In the genomic region with DNA sequence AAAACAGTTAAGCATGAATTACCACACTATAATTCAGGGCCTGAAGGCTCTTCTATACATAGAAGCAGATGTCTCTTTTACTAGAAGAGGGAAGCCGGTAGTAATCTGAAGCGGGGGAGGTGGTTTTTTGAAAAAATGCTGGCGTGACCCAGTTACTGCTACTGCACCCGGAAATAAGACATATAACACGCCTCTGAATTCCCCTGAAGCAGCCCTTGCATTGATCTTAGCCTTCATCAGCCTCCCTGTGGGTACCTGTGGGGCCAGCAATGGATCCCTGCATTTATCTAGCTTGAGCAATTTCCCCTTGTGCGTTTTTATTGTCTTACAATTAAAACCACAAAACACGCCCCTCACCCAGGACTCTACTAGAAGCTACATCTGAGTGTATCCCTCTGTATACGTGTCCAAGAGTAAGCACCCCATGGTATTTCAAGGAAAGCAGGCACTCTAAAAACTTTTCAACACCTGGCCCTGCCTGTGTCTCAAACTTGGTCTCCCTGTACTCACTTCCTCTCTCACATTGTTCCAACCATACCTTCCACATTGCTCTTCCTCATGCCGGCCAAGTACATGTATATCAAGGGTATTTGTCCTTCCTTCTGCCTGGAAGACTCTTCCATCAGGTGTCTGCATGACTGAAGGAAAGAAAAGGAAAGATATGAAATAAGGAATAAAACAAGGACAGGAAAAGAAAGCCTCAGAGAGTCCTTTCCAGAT, we compare ENCODE assay signal across 9 cellular contexts.
A peak's percentile ranks its signal among the peaks of the same experiment; 100 is the strongest.
DNase-seq lines count a peak whose midpoint lies in the region; ATAC-seq lines count a peak whose summit lies in the region.
"Had no signal": no experiment of that assay in that cellular context is flagged by ENCODE, and none has a peak within 500 bp of the region (broad histone marks: within the 10 kb centered on the region; RNA-seq: fewer than 3 reads in every experiment).

No MANE protein-coding gene starts in this region.

- in situ Hi-C loops in KBM-7 (cut with MboI; ENCODE audit: low pct_unique_long_range_greater_than_20kb, low sequenced_read_pairs): no loop called here

- intact Hi-C loops in right cardiac atrium (cut with DNase I): no loop called here

- H3K4me1 Mint-ChIP-seq in activated CD4-positive, alpha-beta T cell treated with anti-CD3 and anti-CD28 coated beads, Interleukin-2, amount 10 ng/mL, durations not matched to agents 7 days and 5 days: peaks cover 14% of the 10 kb centered on the region
- H3K4me1 Mint-ChIP-seq in immature natural killer cell: peaks cover 20 to 24% of the 10 kb centered on the region in 2 donors
- peaks cover 13% of the 10 kb centered on the region for H3K4me1 Mint-ChIP-seq in stimulated activated naive CD8-positive, alpha-beta T cell treated with anti-CD3 and anti-CD28 coated beads, Interleukin-15, Interleukin-2, amounts not matched to agents 100 ng/mL and 50 ng/mL, for 24 hours (ENCODE audit: low read depth)

- H3K4me3 ChIP-seq in right cardiac atrium (ENCODE audit: low read length) (no peak overlapping the region), H7 (ENCODE audit: insufficient read depth, low read depth, low read length) (no peak overlapping the region)
- H3K4me3 ChIP-seq: esophagus squamous epithelium had no signal

- peaks cover 4% of the 10 kb centered on the region for H3K36me3 Mint-ChIP-seq in activated CD4-positive, alpha-beta T cell treated with anti-CD3 and anti-CD28 coated beads, Interleukin-2, amount 10 ng/mL, durations not matched to agents 7 days and 5 days (ENCODE audit: low read depth)
- H3K36me3 Mint-ChIP-seq in immature natural killer cell: peaks cover 0 to 10% (median 4%) of the 10 kb centered on the region in 3 donors
- H3K36me3 Mint-ChIP-seq in stimulated activated naive CD8-positive, alpha-beta T cell treated with anti-CD3 and anti-CD28 coated beads, Interleukin-15, Interleukin-2, amounts not matched to agents 100 ng/mL and 50 ng/mL, for 24 hours (ENCODE audit: low read depth): peaks cover 6% of the 10 kb centered on the region

- peak overlapping the region; percentile 47 for H3K27ac Mint-ChIP-seq in activated CD4-positive, alpha-beta T cell treated with anti-CD3 and anti-CD28 coated beads, Interleukin-2, amount 10 ng/mL, durations not matched to agents 7 days and 5 days
- peak overlapping the region; percentile 75 to 95 (median 92) for H3K27ac Mint-ChIP-seq in immature natural killer cell
- H3K27ac Mint-ChIP-seq in stimulated activated naive CD8-positive, alpha-beta T cell treated with anti-CD3 and anti-CD28 coated beads, Interleukin-15, Interleukin-2, amounts not matched to agents 100 ng/mL and 50 ng/mL, for 24 hours: peak overlapping the region; percentile 88

- 72% methylated on average over 9 of the region's 9 CpGs for WGBS in right cardiac atrium

- no peak overlapping the region for H3K4me3 Mint-ChIP-seq in activated CD4-positive, alpha-beta T cell treated with anti-CD3 and anti-CD28 coated beads, Interleukin-2, amount 10 ng/mL, durations not matched to agents 7 days and 5 days
- peak overlapping the region; percentile 37 to 74 (median 69) for H3K4me3 Mint-ChIP-seq in immature natural killer cell
- peak overlapping the region; percentile 14 for H3K4me3 Mint-ChIP-seq in stimulated activated naive CD8-positive, alpha-beta T cell treated with anti-CD3 and anti-CD28 coated beads, Interleukin-15, Interleukin-2, amounts not matched to agents 100 ng/mL and 50 ng/mL, for 24 hours

- no peaks in the 10 kb centered on the region for H3K4me1 ChIP-seq in right cardiac atrium (ENCODE audit: control insufficient read depth, insufficient read depth, low read length)
- H3K4me1 ChIP-seq: esophagus squamous epithelium had no signal

- H3K27me3 ChIP-seq in right cardiac atrium (ENCODE audit: control insufficient read depth, insufficient read depth) (no peaks in the 10 kb centered on the region), H7 (ENCODE audit: control insufficient read depth, insufficient read depth, low read length) (no peaks in the 10 kb centered on the region)
- H3K27me3 ChIP-seq: esophagus squamous epithelium had no signal

- no peak overlapping the region for H3K27ac ChIP-seq in right cardiac atrium (ENCODE audit: low read length)
- H3K27ac ChIP-seq: esophagus squamous epithelium, VCaP had no signal

- ATAC-seq in right cardiac atrium (no peak), GM21423 (IDR thresholded peaks at IDR 0.05; ENCODE audit: unreplicated experiment) (no peak)

- H3K9me3 ChIP-seq in right cardiac atrium (ENCODE audit: control insufficient read depth, low read length): no peaks in the 10 kb centered on the region
- H3K9me3 ChIP-seq: esophagus squamous epithelium had no signal

- DNase-seq in KBM-7: peak; percentile 86
- DNase-seq in activated CD4-positive, alpha-beta T cell treated with anti-CD3 and anti-CD28 coated beads, Interleukin-2, amount 10 ng/mL, durations not matched to agents 7 days and 5 days: peak; percentile 54
- peak; percentile 54 to 66 (median 65) for DNase-seq in immature natural killer cell
- DNase-seq in right cardiac atrium: no peak
- no peak for DNase-seq in H7
- DNase-seq: esophagus squamous epithelium had no signal

- no peaks in the 10 kb centered on the region for H3K27me3 Mint-ChIP-seq in activated CD4-positive, alpha-beta T cell treated with anti-CD3 and anti-CD28 coated beads, Interleukin-2, amount 10 ng/mL, durations not matched to agents 7 days and 5 days
- peaks cover 0 to under 1% (median 0%) of the 10 kb centered on the region in 3 donors for H3K27me3 Mint-ChIP-seq in immature natural killer cell (ENCODE audit: low read depth in 3 of 3)
- H3K27me3 Mint-ChIP-seq in stimulated activated naive CD8-positive, alpha-beta T cell treated with anti-CD3 and anti-CD28 coated beads, Interleukin-15, Interleukin-2, amounts not matched to agents 100 ng/mL and 50 ng/mL, for 24 hours: no peaks in the 10 kb centered on the region

- H3K9me3 Mint-ChIP-seq in activated CD4-positive, alpha-beta T cell treated with anti-CD3 and anti-CD28 coated beads, Interleukin-2, amount 10 ng/mL, durations not matched to agents 7 days and 5 days: peaks cover 12% of the 10 kb centered on the region
- H3K9me3 Mint-ChIP-seq in immature natural killer cell: peaks cover 0 to 9% (median under 1%) of the 10 kb centered on the region in 6 donors
- H3K9me3 Mint-ChIP-seq in stimulated activated naive CD8-positive, alpha-beta T cell treated with anti-CD3 and anti-CD28 coated beads, Interleukin-15, Interleukin-2, amounts not matched to agents 100 ng/mL and 50 ng/mL, for 24 hours: peaks cover 11% of the 10 kb centered on the region

- POLR2A ChIA-PET in activated CD4-positive, alpha-beta T cell treated with anti-CD3 and anti-CD28 coated beads, Interleukin-2, amount 10 ng/mL, durations not matched to agents 7 days and 5 days (lab: Charles Lee): no interaction called here

- no peaks in the 10 kb centered on the region for H3K36me3 ChIP-seq in H7 (replicated peaks; ENCODE audit: control insufficient read depth, insufficient read depth, low read length)
- H3K36me3 ChIP-seq: esophagus squamous epithelium had no signal

- CTCF ChIA-PET in activated CD4-positive, alpha-beta T cell treated with anti-CD3 and anti-CD28 coated beads, Interleukin-2, amount 10 ng/mL, durations not matched to agents 7 days and 5 days (lab: Charles Lee): interaction anchor here (1.3 kb wide), 2 partner anchors 11 to 81 kb away, joined by 3 to 4 read pairs; no protein-coding TSS in a partner anchor

Comparison
In these comparisons a context has a peak if more than half of its experiments do, and no peak if none do; other contexts are left out.
1. DNase-seq: peak in KBM-7 (single experiment), activated CD4-positive, alpha-beta T cell treated with anti-CD3 and anti-CD28 coated beads, Interleukin-2, amount 10 ng/mL, durations not matched to agents 7 days and 5 days (single experiment) and immature natural killer cell (3 of 3); none in right cardiac atrium (0 of 3) and H7 (single experiment).
2. Peak in every context shown above with its lines, with median percentiles within 50 percentile points of each other: H3K27ac Mint-ChIP-seq.